In the genomic region with DNA sequence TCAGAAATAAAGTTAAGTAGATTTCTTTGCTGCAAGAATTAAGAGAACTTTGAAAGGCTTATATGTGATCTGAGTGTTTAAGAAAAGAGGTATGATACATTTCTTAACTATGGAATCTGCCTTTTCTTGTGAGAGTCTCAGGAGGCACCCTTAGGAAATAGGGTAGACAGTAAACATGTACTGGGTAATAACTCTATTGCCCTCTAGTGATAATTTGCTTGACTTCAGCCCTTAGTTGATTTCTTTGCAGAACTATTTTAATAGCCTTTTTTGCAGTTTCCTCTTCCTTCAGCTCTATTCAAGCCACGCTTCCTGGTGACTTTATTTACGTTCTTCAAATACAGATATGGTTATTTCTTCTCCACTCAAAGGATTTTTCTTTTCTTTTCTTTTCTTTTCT, we compare ENCODE assay signal across 8 cellular contexts. TPM values are rescaled to one million over a fixed set of nuclear protein-coding genes. Genes with fewer than 3 reads are reported as not detected.
DNase-seq lines count a peak whose midpoint lies in the region; ATAC-seq, FAIRE-seq and TF ChIP-seq lines count a peak whose summit lies in the region.

No MANE protein-coding gene starts in this region.

- H3K36me3 Mint-ChIP-seq in activated CD8-positive, alpha-beta T cell treated with anti-CD3 and anti-CD28 coated beads for 36 hours (ENCODE audit: low read depth): no peaks in the 10 kb centered on the region
- no peaks in the 10 kb centered on the region for H3K36me3 Mint-ChIP-seq in activated CD8-positive, alpha-beta T cell treated with anti-CD3 and anti-CD28 coated beads, Interleukin-2, amount 10 ng/mL, durations not matched to agents 7 days and 5 days (ENCODE audit: low read depth)

- in situ Hi-C loops in SK-MEL-5 (cut with HindIII; ENCODE audit: low pct_unique_long_range_greater_than_20kb, low sequenced_read_pairs): no loop called here

- intact Hi-C loops in activated CD8-positive, alpha-beta T cell treated with anti-CD3 and anti-CD28 coated beads for 36 hours (cut with micrococcal nuclease): no loop called here
- intact Hi-C loops in tibial artery (cut with DNase I; ENCODE audit: low total_unique reads): loop anchor here (10.0 kb wide), 1 partner anchor 110 kb away; no protein-coding TSS in a partner anchor

- no peak for ATAC-seq in activated CD8-positive, alpha-beta T cell treated with anti-CD3 and anti-CD28 coated beads for 36 hours
- ATAC-seq in activated CD8-positive, alpha-beta T cell treated with anti-CD3 and anti-CD28 coated beads, Interleukin-2, amount 10 ng/mL, durations not matched to agents 7 days and 5 days: no peak

- peaks cover 2% of the 10 kb centered on the region for H3K27me3 Mint-ChIP-seq in activated CD8-positive, alpha-beta T cell treated with anti-CD3 and anti-CD28 coated beads for 36 hours
- H3K27me3 Mint-ChIP-seq in activated CD8-positive, alpha-beta T cell treated with anti-CD3 and anti-CD28 coated beads, Interleukin-2, amount 10 ng/mL, durations not matched to agents 7 days and 5 days (ENCODE audit: low read depth): peaks cover 12% of the 10 kb centered on the region

- no peak for DNase-seq in activated CD8-positive, alpha-beta T cell treated with anti-CD3 and anti-CD28 coated beads for 36 hours
- no peak for DNase-seq in activated CD8-positive, alpha-beta T cell treated with anti-CD3 and anti-CD28 coated beads, Interleukin-2, amount 10 ng/mL, durations not matched to agents 7 days and 5 days
- peak; percentile 68 for DNase-seq in SK-MEL-5 (ENCODE audit: low read depth, low spot score)
- DNase-seq in frontal cortex (ENCODE audit: low spot score in 2 of 2): peak; percentile 33 to 54
- DNase-seq in tibial artery: no peak
- DNase-seq in NCI-H526 treated with DMSO at 0.1 percent for 48 hours (lab: John Stamatoyannopoulos, UW): no peak
- DNase-seq in activated CD8-positive, alpha-beta memory T cell treated with anti-CD3 and anti-CD28 coated beads for 24 hours: no peak
- no peak for DNase-seq in NCI-H2196 treated with DMSO at 0.1 percent for 48 hours (lab: John Stamatoyannopoulos, UW; ENCODE audit: unreplicated experiment)

- H3K9me3 ChIP-seq in tibial artery: no peaks in the 10 kb centered on the region

- peak; percentile 13 for TF ChIP-seq CTCF in activated CD8-positive, alpha-beta T cell treated with anti-CD3 and anti-CD28 coated beads for 36 hours (IDR thresholded peaks at IDR 0.05)
- TF ChIP-seq CTCF in tibial artery (IDR thresholded peaks at IDR 0.05): peak; percentile 54 to 63

- no peaks in the 10 kb centered on the region for H3K4me1 Mint-ChIP-seq in activated CD8-positive, alpha-beta T cell treated with anti-CD3 and anti-CD28 coated beads for 36 hours (ENCODE audit: low read depth)
- no peaks in the 10 kb centered on the region for H3K4me1 Mint-ChIP-seq in activated CD8-positive, alpha-beta T cell treated with anti-CD3 and anti-CD28 coated beads, Interleukin-2, amount 10 ng/mL, durations not matched to agents 7 days and 5 days (ENCODE audit: low read depth)

- H3K27ac ChIP-seq in tibial artery: no peak overlapping the region

- H3K4me3 ChIP-seq in tibial artery: no peak overlapping the region

- POLR2A ChIA-PET in activated CD8-positive, alpha-beta T cell treated with anti-CD3 and anti-CD28 coated beads for 36 hours (lab: Charles Lee): no interaction called here
- POLR2A ChIA-PET in activated CD8-positive, alpha-beta T cell treated with anti-CD3 and anti-CD28 coated beads, Interleukin-2, amount 10 ng/mL, durations not matched to agents 7 days and 5 days (lab: Charles Lee): no interaction called here

- H3K4me3 Mint-ChIP-seq in activated CD8-positive, alpha-beta T cell treated with anti-CD3 and anti-CD28 coated beads for 36 hours: no peak overlapping the region
- no peak overlapping the region for H3K4me3 Mint-ChIP-seq in activated CD8-positive, alpha-beta T cell treated with anti-CD3 and anti-CD28 coated beads, Interleukin-2, amount 10 ng/mL, durations not matched to agents 7 days and 5 days

- no peaks in the 10 kb centered on the region for H3K4me1 ChIP-seq in tibial artery

- H3K9me3 Mint-ChIP-seq in activated CD8-positive, alpha-beta T cell treated with anti-CD3 and anti-CD28 coated beads for 36 hours: no peaks in the 10 kb centered on the region
- H3K9me3 Mint-ChIP-seq in activated CD8-positive, alpha-beta T cell treated with anti-CD3 and anti-CD28 coated beads, Interleukin-2, amount 10 ng/mL, durations not matched to agents 7 days and 5 days (ENCODE audit: insufficient read depth): no peaks in the 10 kb centered on the region

- no peaks in the 10 kb centered on the region for H3K27me3 ChIP-seq in tibial artery

- CTCF ChIA-PET in activated CD8-positive, alpha-beta T cell treated with anti-CD3 and anti-CD28 coated beads for 36 hours (lab: Charles Lee): interaction anchor here (0.9 to 1.5 kb wide), 2 partner anchors 26 to 49 kb away, joined by 3 to 4 read pairs; partner anchors contain the start of gene SPART
- CTCF ChIA-PET in activated CD8-positive, alpha-beta T cell treated with anti-CD3 and anti-CD28 coated beads, Interleukin-2, amount 10 ng/mL, durations not matched to agents 7 days and 5 days (lab: Charles Lee): interaction anchor here (1.9 kb wide), 1 partner anchor 113 kb away, joined by 6 read pairs; no protein-coding TSS in a partner anchor

- peak; percentile 94 for FAIRE-seq in frontal cortex (lab: Jason Lieb, UNC)

- no peak overlapping the region for H3K27ac Mint-ChIP-seq in activated CD8-positive, alpha-beta T cell treated with anti-CD3 and anti-CD28 coated beads for 36 hours
- no peak overlapping the region for H3K27ac Mint-ChIP-seq in activated CD8-positive, alpha-beta T cell treated with anti-CD3 and anti-CD28 coated beads, Interleukin-2, amount 10 ng/mL, durations not matched to agents 7 days and 5 days

- H3K36me3 ChIP-seq in tibial artery: no peaks in the 10 kb centered on the region

RNA-seq across cellular contexts. Expression of gene CCNA1, which starts 37.0 kb away (rescaled TPM):
- total RNA-seq in activated CD8-positive, alpha-beta T cell treated with anti-CD3 and anti-CD28 coated beads for 36 hours: not detected
- under 1 TPM; 0.37 to 0.47 TPM for total RNA-seq in activated CD8-positive, alpha-beta T cell treated with anti-CD3 and anti-CD28 coated beads, Interleukin-2, amount 10 ng/mL, durations not matched to agents 7 days and 5 days
- 0.13 TPM in 1 of 2 replicates, not detected in the other for total RNA-seq in SK-MEL-5 (2014; rRNA removed; shearing (Covaris generic))
- polyA plus RNA-seq in SK-MEL-5 (2015; cell fraction: cytosol; rRNA removed): 0.14 TPM in 1 of 2 replicates, not detected in the other
- polyA plus RNA-seq in SK-MEL-5 (2015; cell fraction: nucleus; rRNA removed): 0.70 TPM in 1 of 2 replicates, not detected in the other
- total RNA-seq in frontal cortex: 10.2 TPM

RNA-seq across cellular contexts. Expression of gene SPART, which starts 49.1 kb away (rescaled TPM):
- total RNA-seq in activated CD8-positive, alpha-beta T cell treated with anti-CD3 and anti-CD28 coated beads for 36 hours: 10 to 100 TPM; 16.0 to 16.4 TPM
- 10 to 100 TPM; 16.3 to 16.6 TPM for total RNA-seq in activated CD8-positive, alpha-beta T cell treated with anti-CD3 and anti-CD28 coated beads, Interleukin-2, amount 10 ng/mL, durations not matched to agents 7 days and 5 days
- total RNA-seq in SK-MEL-5 (2014; rRNA removed; shearing (Covaris generic)): 143 and 154 TPM in 2 replicates
- polyA plus RNA-seq in SK-MEL-5 (2015; cell fraction: cytosol; rRNA removed): 60.5 and 88.7 TPM in 2 replicates
- polyA plus RNA-seq in SK-MEL-5 (2015; cell fraction: nucleus; rRNA removed): 95.0 and 114 TPM in 2 replicates
- total RNA-seq in frontal cortex: 16.7 TPM

Comparison
In these comparisons a context has a peak if more than half of its experiments do, and no peak if none do; other contexts are left out.
1. DNase-seq: peak in SK-MEL-5 (single experiment) and frontal cortex (2 of 2); none in activated CD8-positive, alpha-beta T cell treated with anti-CD3 and anti-CD28 coated beads for 36 hours (single experiment), activated CD8-positive, alpha-beta T cell treated with anti-CD3 and anti-CD28 coated beads, Interleukin-2, amount 10 ng/mL, durations not matched to agents 7 days and 5 days (single experiment), tibial artery (0 of 2), NCI-H526 treated with DMSO at 0.1 percent for 48 hours (single experiment), activated CD8-positive, alpha-beta memory T cell treated with anti-CD3 and anti-CD28 coated beads for 24 hours (single experiment) and NCI-H2196 treated with DMSO at 0.1 percent for 48 hours (single experiment).